In genomic region chr16:521381-522210, GRCh38 we compare ENCODE assay signal across 2 cellular contexts.
TF ChIP-seq lines count a peak whose summit lies in the region.

No MANE protein-coding gene starts in this region.

TF ChIP-seq in A549, 52 proteins besides CTCF, POLR2A, EP300 and RAD21:
- TF ChIP-seq USF2 (IDR thresholded peaks at IDR 0.05) = no peak

TF ChIP-seq in H1, 55 proteins besides CTCF, POLR2A, EP300 and RAD21:
- no peak for TF ChIP-seq ATF2 (IDR thresholded peaks at IDR 0.05; ENCODE audit: low read length)
- no peak for TF ChIP-seq ASH2L (IDR thresholded peaks at IDR 0.05; ENCODE audit: low read length)
- peak; percentile 56; the same call in 1 of the 2 replicates for TF ChIP-seq TCF12 (IDR thresholded peaks at IDR 0.05; ENCODE audit: low read depth, low read length)
- TF ChIP-seq CTBP2 (IDR thresholded peaks at IDR 0.05; ENCODE audit: borderline replicate concordance, insufficient read depth, insufficient read length, low read length) = no peak
- no peak for TF ChIP-seq RNF2 (IDR thresholded peaks at IDR 0.05; ENCODE audit: borderline replicate concordance, low read depth, low read length, missing control alignments, poor library complexity, severe bottlenecking)
- no peak for TF ChIP-seq CHD2 (IDR thresholded peaks at IDR 0.05; ENCODE audit: low read length)
- TF ChIP-seq SP1 (IDR thresholded peaks at IDR 0.05; ENCODE audit: low read depth, low read length) = no peak
- no peak for TF ChIP-seq CBX8 (IDR thresholded peaks at IDR 0.05; ENCODE audit: borderline replicate concordance, low read depth, low read length)
- TF ChIP-seq RXRA (IDR thresholded peaks at IDR 0.05; ENCODE audit: insufficient read depth, low read depth, low read length) = no peak
- no peak for TF ChIP-seq TAF1 (IDR thresholded peaks at IDR 0.05; ENCODE audit: low read depth, low read length)
- 0 out of 4 replicates have a peak, but pooled peaks of 1 of the 2 experiments have one; percentile 38 for TF ChIP-seq SIN3A (conservative IDR thresholded peaks at IDR 0.05 in 1 of 2, IDR thresholded peaks at IDR 0.05 in 1 of 2; ENCODE audit: low read depth in 1 of 2, low read length in 2 of 2)
- no peak for TF ChIP-seq CEBPB (IDR thresholded peaks at IDR 0.05; ENCODE audit: low read depth, low read length)
- TF ChIP-seq CHD1 (IDR thresholded peaks at IDR 0.05; ENCODE audit: low read depth, low read length) = no peak
- TF ChIP-seq HDAC6 (IDR thresholded peaks at IDR 0.05; ENCODE audit: low read depth, low read length) = no peak
- TF ChIP-seq CHD7 (IDR thresholded peaks at IDR 0.05; ENCODE audit: insufficient replicate concordance, low read length) = no peak
- 0 out of 4 replicates have a peak, but pooled peaks of 1 of the 2 experiments have one; percentile 10 for TF ChIP-seq HDAC2 (IDR thresholded peaks at IDR 0.05; ENCODE audit: borderline replicate concordance in 1 of 2, low read depth in 2 of 2, low read length in 2 of 2)
- TF ChIP-seq CREB1 (IDR thresholded peaks at IDR 0.05) = 0 out of 2 replicates have a peak, but pooled peaks have one; percentile 12
- no peak for TF ChIP-seq SIRT6 (IDR thresholded peaks at IDR 0.05; ENCODE audit: low read length)
- peak; percentile 51 for TF ChIP-seq GABPA (IDR thresholded peaks at IDR 0.05; ENCODE audit: borderline replicate concordance, insufficient read depth, low read length)
- no peak for TF ChIP-seq TBP (IDR thresholded peaks at IDR 0.05; ENCODE audit: low read depth, low read length)
- TF ChIP-seq TEAD4 (IDR thresholded peaks at IDR 0.05; ENCODE audit: low read depth, low read length) = 0 out of 2 replicates have a peak, but pooled peaks have one; percentile 3
- TF ChIP-seq SIX5 (IDR thresholded peaks at IDR 0.05; ENCODE audit: low read depth, low read length) = no peak
- TF ChIP-seq RFX5 (IDR thresholded peaks at IDR 0.05; ENCODE audit: borderline replicate concordance, low read depth, low read length) = no peak
